8 cellular contexts compared by ENCODE assay signal in genomic region chr22:40732996-40733292, GRCh38. TPM values are rescaled to one million over a fixed set of nuclear protein-coding genes. Genes with fewer than 3 reads are reported as not detected.
DNase-seq lines count a peak whose midpoint lies in the region; ATAC-seq and TF ChIP-seq lines count a peak whose summit lies in the region.
"Had no signal": no experiment of that assay in that cellular context is flagged by ENCODE, and none has a peak within 500 bp of the region (broad histone marks: within the 10 kb centered on the region; RNA-seq: fewer than 3 reads in every experiment).

No MANE protein-coding gene starts in this region.

- TF ChIP-seq EP300 in upper lobe of left lung (IDR thresholded peaks at IDR 0.05) = no peak

- H3K4me3 ChIP-seq in DND-41 (ENCODE audit: low read depth in 1 of 2, low read length in 2 of 2) = no peak overlapping the region
- H3K4me3 ChIP-seq in RWPE2 (ENCODE audit: severe bottlenecking) = no peak overlapping the region
- no peak overlapping the region for H3K4me3 ChIP-seq in smooth muscle cell
- H3K4me3 ChIP-seq in upper lobe of left lung = no peak overlapping the region

- intact Hi-C loops in posterior cingulate gyrus (cut with DNase I) = no loop called here

- TF ChIP-seq CTCF in DND-41 (IDR thresholded peaks at IDR 0.05; ENCODE audit: borderline replicate concordance, extremely low read depth, low read length, poor library complexity, severe bottlenecking) (no peak), RWPE2 (IDR thresholded peaks at IDR 0.05; ENCODE audit: poor library complexity, severe bottlenecking) (no peak), smooth muscle cell (IDR thresholded peaks at IDR 0.05; ENCODE audit: borderline replicate concordance, insufficient read depth, poor library complexity, severe bottlenecking) (no peak), upper lobe of left lung (IDR thresholded peaks at IDR 0.05) (no peak)

- TF ChIP-seq POLR2A in upper lobe of left lung (IDR thresholded peaks at IDR 0.05) = no peak

- peaks cover 15% of the 10 kb centered on the region for H3F3A ChIP-seq in smooth muscle cell (ENCODE audit: low read depth)

- H4K20me1 ChIP-seq in DND-41 (ENCODE audit: insufficient read depth, low read length) (no peaks in the 10 kb centered on the region), smooth muscle cell (ENCODE audit: low read depth) (no peaks in the 10 kb centered on the region)

- H3K4me2 ChIP-seq in DND-41 (ENCODE audit: insufficient read depth, low read length) (no peak overlapping the region), smooth muscle cell (no peak overlapping the region)

- H3K4me1 ChIP-seq in DND-41 (ENCODE audit: insufficient read depth, low read length) (peaks cover 54% of the 10 kb centered on the region), RWPE2 (ENCODE audit: insufficient read depth, poor library complexity, severe bottlenecking) (peaks cover 26% of the 10 kb centered on the region), smooth muscle cell (ENCODE audit: low read depth) (peaks cover 8% of the 10 kb centered on the region), upper lobe of left lung (peaks cover 3 to 19% (median 6%) of the 10 kb centered on the region in 4 donors)

- H3K9ac ChIP-seq in DND-41 (ENCODE audit: low read depth, low read length) (peak overlapping the region; percentile 37), smooth muscle cell (ENCODE audit: low read depth) (no peak overlapping the region)

- peak overlapping the region; percentile 87 for H3K27ac ChIP-seq in DND-41 (ENCODE audit: low read length)
- H3K27ac ChIP-seq in RWPE2 (ENCODE audit: poor library complexity, severe bottlenecking) = peak overlapping the region; percentile 77
- peak overlapping the region; percentile 75 for H3K27ac ChIP-seq in epithelial cell of prostate
- peak overlapping the region; percentile 33 for H3K27ac ChIP-seq in smooth muscle cell (ENCODE audit: low read depth)
- peak overlapping the region in 1 of 4 donors; percentile 38 for H3K27ac ChIP-seq in upper lobe of left lung

- H3K79me2 ChIP-seq in DND-41 (ENCODE audit: insufficient read depth, low read length) = no peaks in the 10 kb centered on the region
- H3K79me2 ChIP-seq in smooth muscle cell (ENCODE audit: low read depth) = no peaks in the 10 kb centered on the region

- H2AFZ ChIP-seq in DND-41 (ENCODE audit: low read depth, low read length) (peak overlapping the region; percentile 50; the same call in 1 of the 2 replicates), smooth muscle cell (ENCODE audit: low read depth) (no peak overlapping the region)

- H3K27me3 ChIP-seq in DND-41 (ENCODE audit: insufficient read depth, low read length, poor library complexity) = no peaks in the 10 kb centered on the region
- H3K27me3 ChIP-seq in RWPE2 (ENCODE audit: insufficient read depth, poor library complexity, severe bottlenecking) = no peaks in the 10 kb centered on the region
- H3K27me3 ChIP-seq in smooth muscle cell (ENCODE audit: low read depth) = no peaks in the 10 kb centered on the region
- no peaks in the 10 kb centered on the region for H3K27me3 ChIP-seq in upper lobe of left lung

- no peaks in the 10 kb centered on the region for H3K9me3 ChIP-seq in DND-41 (ENCODE audit: insufficient read depth, low read length, severe bottlenecking)
- no peaks in the 10 kb centered on the region for H3K9me3 ChIP-seq in RWPE2 (ENCODE audit: severe bottlenecking)
- no peaks in the 10 kb centered on the region for H3K9me3 ChIP-seq in smooth muscle cell (replicated peaks; ENCODE audit: low read depth)
- no peaks in the 10 kb centered on the region for H3K9me3 ChIP-seq in upper lobe of left lung

- no peak for DNase-seq in DND-41
- no peak for DNase-seq in RWPE2 (ENCODE audit: low spot score)
- no peak for DNase-seq in epithelial cell of prostate (ENCODE audit: low read depth, low spot score)
- no peak for DNase-seq in smooth muscle cell (lab: John Stamatoyannopoulos, UW; ENCODE audit: unreplicated experiment)
- no peak for DNase-seq in upper lobe of left lung
- DNase-seq in posterior cingulate gyrus = no peak
- DNase-seq: aorta had no signal

- H3K36me3 ChIP-seq in DND-41 (ENCODE audit: insufficient read depth, low read length) = no peaks in the 10 kb centered on the region
- H3K36me3 ChIP-seq in RWPE2 (ENCODE audit: low read depth) = no peaks in the 10 kb centered on the region
- no peaks in the 10 kb centered on the region for H3K36me3 ChIP-seq in smooth muscle cell (ENCODE audit: low read depth)
- H3K36me3 ChIP-seq in upper lobe of left lung = no peaks in the 10 kb centered on the region

- ATAC-seq in DND-41 (ENCODE audit: insufficient read depth, low read depth) (no peak), RWPE2 (ENCODE audit: low read depth) (no peak), upper lobe of left lung (ENCODE audit: low FRiP score in 2 of 2) (no peak), GM18870 (IDR thresholded peaks at IDR 0.05; ENCODE audit: unreplicated experiment) (no peak)

- 15% methylated on average over 2 of the region's 2 CpGs for whole genome bisulfite sequencing in smooth muscle cell (ENCODE audit: low lambda C conversion rate)
- WGBS in upper lobe of left lung, 2 donors = 42 to 48% methylated on average over 2 of the region's 2 CpGs

RNA-seq across cellular contexts. Expression of gene MCHR1, which starts 53.7 kb away (rescaled TPM):
- total RNA-seq in smooth muscle cell (11.8 and 24.6 TPM in 2 replicates), upper lobe of left lung (under 1 TPM in 1 of 6 donors, not detected in 5; 1.00 TPM)
- 12.8 and 18.9 TPM in 2 replicates for polyA plus RNA-seq in smooth muscle cell
- polyA plus RNA-seq: aorta had no signal
